ENCODE assay signal across 13 cellular contexts in the genomic region with DNA sequence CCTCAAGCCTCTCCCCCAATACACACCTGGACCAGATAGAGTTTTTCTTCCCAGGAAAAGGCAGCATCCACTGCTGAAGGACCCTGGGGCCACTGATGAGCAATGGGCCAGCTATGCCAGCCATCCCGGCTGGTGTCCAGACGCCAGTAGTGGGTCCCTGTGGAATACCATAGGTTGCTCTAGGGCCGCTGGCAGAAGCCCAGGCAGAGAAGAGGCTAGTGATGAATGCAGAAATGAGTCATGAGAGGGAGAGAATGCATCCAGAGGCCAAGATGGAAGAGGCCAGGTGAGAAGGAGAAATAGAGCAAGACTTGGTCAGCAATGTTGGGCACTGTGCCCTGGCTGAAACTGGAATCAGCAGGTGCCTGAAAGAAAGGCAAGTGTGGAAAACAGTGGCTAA. TPM values are rescaled to one million over a fixed set of nuclear protein-coding genes. Genes with fewer than 3 reads are reported as not detected.
DNase-seq lines count a peak whose midpoint lies in the region; ATAC-seq and TF ChIP-seq lines count a peak whose summit lies in the region.
"Had no signal": no experiment of that assay in that cellular context is flagged by ENCODE, and none has a peak within 500 bp of the region (broad histone marks: within the 10 kb centered on the region; RNA-seq: fewer than 3 reads in every experiment).

No MANE protein-coding gene starts in this region.

- TF ChIP-seq CTCF in fibroblast of pulmonary artery (IDR thresholded peaks at IDR 0.05; ENCODE audit: low read length, missing control alignments) = no peak
- TF ChIP-seq CTCF in upper lobe of right lung (IDR thresholded peaks at IDR 0.05) = no peak
- no peak for TF ChIP-seq CTCF in sigmoid colon (IDR thresholded peaks at IDR 0.05)

- H3K36me3 ChIP-seq in upper lobe of right lung (no peaks in the 10 kb centered on the region), sigmoid colon (no peaks in the 10 kb centered on the region)

- no peak for TF ChIP-seq EP300 in sigmoid colon (IDR thresholded peaks at IDR 0.05)

- intact Hi-C loops in upper lobe of right lung (cut with DNase I) = no loop called here
- intact Hi-C loops in sigmoid colon (cut with DNase I) = no loop called here

- 91 to 96% methylated on average over 3 of the region's 3 CpGs for WGBS in sigmoid colon, 2 donors

- TF ChIP-seq POLR2A in sigmoid colon (IDR thresholded peaks at IDR 0.05) = no peak

- H3K4me1 ChIP-seq in upper lobe of right lung = no peaks in the 10 kb centered on the region
- H3K4me1 ChIP-seq in sigmoid colon = no peaks in the 10 kb centered on the region

- no peaks in the 10 kb centered on the region for H3K9me3 ChIP-seq in upper lobe of right lung
- H3K9me3 ChIP-seq in sigmoid colon = no peaks in the 10 kb centered on the region

- H3K4me3 ChIP-seq in fibroblast of pulmonary artery (replicated peaks; ENCODE audit: low read depth, low read length) = no peak overlapping the region
- H3K4me3 ChIP-seq in upper lobe of right lung = no peak overlapping the region
- no peak overlapping the region for H3K4me3 ChIP-seq in sigmoid colon

- no peak overlapping the region for H3K27ac ChIP-seq in upper lobe of right lung
- no peak overlapping the region for H3K27ac ChIP-seq in sigmoid colon

- DNase-seq in H4 (ENCODE audit: low spot score) (peak; percentile 53), RPMI7951 (ENCODE audit: low read depth) (peak; percentile 94), fibroblast of pulmonary artery (ENCODE audit: low read depth) (peak; percentile 50), upper lobe of right lung (no peak), DMS 273 (lab: John Stamatoyannopoulos, UW; ENCODE audit: unreplicated experiment) (no peak), sigmoid colon (no peak), NCI-H526 treated with DMSO at 0.1 percent for 48 hours (lab: John Stamatoyannopoulos, UW) (no peak)
- DNase-seq: activated CD8-positive, alpha-beta memory T cell treated with anti-CD3 and anti-CD28 coated beads, Interleukin-2, amount 50 U/mL, for 48 hours; amygdala; effector memory CD4-positive, alpha-beta T cell; NCI-H510A; right cardiac atrium had no signal

- ATAC-seq in upper lobe of right lung = peak; percentile 61
- ATAC-seq: right cardiac atrium, Right ventricle myocardium inferior had no signal

- H3K27me3 ChIP-seq in upper lobe of right lung (no peaks in the 10 kb centered on the region), sigmoid colon (no peaks in the 10 kb centered on the region)

RNA-seq across cellular contexts. Expression of gene HPX, which starts 8.9 kb away (rescaled TPM):
- total RNA-seq in H4 (2014; rRNA removed; shearing (Covaris generic)) = 0.72 TPM in 1 of 2 replicates, not detected in the other
- 0.48 TPM in 1 of 2 replicates, not detected in the other for total RNA-seq in RPMI7951 (2014; rRNA removed; shearing (Covaris generic))
- 1.4 TPM for total RNA-seq in upper lobe of right lung
- total RNA-seq in sigmoid colon = 1 to 10 TPM in 1 of 4 donors, under 1 TPM in 1, not detected in 2; 0.54 to 3.0 TPM
- 1 to 10 TPM in 1 of 3 donors, under 1 TPM in 1, not detected in 1; 0.69 to 1.8 TPM for polyA plus RNA-seq in sigmoid colon
- total RNA-seq: Right ventricle myocardium inferior had no signal

RNA-seq across cellular contexts. Expression of gene APBB1, which starts 13.0 kb away (rescaled TPM):
- 5.2 and 6.3 TPM in 2 replicates for total RNA-seq in H4 (2014; rRNA removed; shearing (Covaris generic))
- 17.3 and 22.1 TPM in 2 replicates for total RNA-seq in RPMI7951 (2014; rRNA removed; shearing (Covaris generic))
- 40.9 TPM for total RNA-seq in upper lobe of right lung
- 10 to 100 TPM; 51.0 to 85.0 (median 61.7) TPM for total RNA-seq in sigmoid colon
- polyA plus RNA-seq in sigmoid colon = 10 to 100 TPM in 1 of 3 donors, 1 to 10 TPM in 2; 5.5 to 19.7 (median 9.6) TPM

RNA-seq across cellular contexts. Expression of gene SMPD1, which starts 41.6 kb away (rescaled TPM):
- 44.5 and 80.7 TPM in 2 replicates for total RNA-seq in H4 (2014; rRNA removed; shearing (Covaris generic))
- 40.0 and 45.3 TPM in 2 replicates for total RNA-seq in RPMI7951 (2014; rRNA removed; shearing (Covaris generic))
- total RNA-seq in upper lobe of right lung (51.9 TPM), sigmoid colon (10 to 100 TPM; 17.1 to 36.8 (median 18.5) TPM)
- 10 to 100 TPM in 2 of 3 donors, 1 to 10 TPM in 1; 9.6 to 46.4 (median 22.2) TPM for polyA plus RNA-seq in sigmoid colon

RNA-seq across cellular contexts. Expression of gene TRIM3, which starts 41.9 kb away (rescaled TPM):
- 10.6 and 15.1 TPM in 2 replicates for total RNA-seq in H4 (2014; rRNA removed; shearing (Covaris generic))
- 11.3 and 12.2 TPM in 2 replicates for total RNA-seq in RPMI7951 (2014; rRNA removed; shearing (Covaris generic))
- total RNA-seq in upper lobe of right lung (22.0 TPM), sigmoid colon (10 to 100 TPM; 19.8 to 27.1 (median 24.4) TPM)
- 10 to 100 TPM; 14.6 to 19.8 (median 17.1) TPM for polyA plus RNA-seq in sigmoid colon

RNA-seq across cellular contexts. Expression of gene ARFIP2, which starts 49.3 kb away (rescaled TPM):
- total RNA-seq in H4 (2014; rRNA removed; shearing (Covaris generic)) = 83.1 and 92.4 TPM in 2 replicates
- total RNA-seq in RPMI7951 (2014; rRNA removed; shearing (Covaris generic)) = 52.5 and 54.5 TPM in 2 replicates
- total RNA-seq in upper lobe of right lung = 36.4 TPM
- total RNA-seq in sigmoid colon = 10 to 100 TPM; 33.9 to 37.2 (median 35.3) TPM
- polyA plus RNA-seq in sigmoid colon = 10 to 100 TPM; 55.8 to 68.0 (median 60.7) TPM

Comparison
In these comparisons a context has a peak if more than half of its experiments do, and no peak if none do; other contexts are left out.
1. DNase-seq: peak in H4 (single experiment), RPMI7951 (single experiment) and fibroblast of pulmonary artery (single experiment); none in upper lobe of right lung (single experiment), DMS 273 (single experiment), sigmoid colon (single experiment) and NCI-H526 treated with DMSO at 0.1 percent for 48 hours (single experiment).